28 cellular contexts compared by ENCODE assay signal in genomic region chr6:49082611-49083010, GRCh38.
"Had no signal": no experiment of that assay in that cellular context is flagged by ENCODE, and none has a peak within 500 bp of the region (broad histone marks: within the 10 kb centered on the region; RNA-seq: fewer than 3 reads in every experiment).

No MANE protein-coding gene starts in this region.

- H3K4me1 Mint-ChIP-seq: activated CD4-positive, alpha-beta T cell treated with anti-CD3 and anti-CD28 coated beads for 36 hours; activated naive CD4-positive, alpha-beta T cell treated with anti-CD3 and anti-CD28 coated beads, Interleukin-2, amount 10 ng/mL, durations not matched to agents 7 days and 5 days; activated naive CD8-positive, alpha-beta T cell treated with anti-CD3 and anti-CD28 coated beads for 36 hours; IgD-negative memory B cell; T-cell had no signal

- DNase-seq: activated CD4-positive, alpha-beta T cell treated with anti-CD3 and anti-CD28 coated beads for 36 hours; activated CD4-positive, alpha-beta T cell treated with anti-CD3 and anti-CD28 coated beads, Interleukin-2, amount 50 U/mL, for 1 hour; activated CD8-positive, alpha-beta memory T cell treated with anti-CD3 and anti-CD28 coated beads, Interleukin-2, amount 50 U/mL, for 4 hours; activated CD8-positive, alpha-beta T cell treated with anti-CD3 and anti-CD28 coated beads for 36 hours; activated gamma-delta T cell treated with Interleukin-2 at 50 U/mL for 16 hours; activated naive CD4-positive, alpha-beta T cell treated with anti-CD3 and anti-CD28 coated beads, Interleukin-2, amount 10 ng/mL, durations not matched to agents 7 days and 5 days; activated naive CD8-positive, alpha-beta T cell treated with anti-CD3 and anti-CD28 coated beads for 36 hours; activated T-cell treated with anti-CD3 and anti-CD28 coated beads, Interleukin-2, amount 50 U/mL, for 72 hours; caudate nucleus; KG1; MG63; MV-4-11; NCI-H1092 treated with DMSO at 0.1 percent for 48 hours; NCI-H1417 treated with DMSO at 0.1 percent for 48 hours; NCI-H1694; NCI-H2029; NCI-H2107; NCI-H345; NCI-H510A treated with DMSO at 0.1 percent for 48 hours; NCI-H69; NK-92 treated with Interleukin-12 subunit alpha and Interleukin-12 subunit beta, amount 100 ng/mL, for 24 hours; SIG-M5; T-cell; T-helper 2 cell; T1000; WERI-Rb-1 had no signal

- H3K4me3 ChIP-seq: MG63 had no signal

- ATAC-seq: activated CD4-positive, alpha-beta T cell treated with anti-CD3 and anti-CD28 coated beads for 36 hours; activated CD8-positive, alpha-beta T cell treated with anti-CD3 and anti-CD28 coated beads for 36 hours; activated T-cell treated with anti-CD3 and anti-CD28 coated beads, Interleukin-2, amount 50 U/mL, for 72 hours; T-cell had no signal

- H3K27ac Mint-ChIP-seq: activated CD4-positive, alpha-beta T cell treated with anti-CD3 and anti-CD28 coated beads for 36 hours; activated CD8-positive, alpha-beta T cell treated with anti-CD3 and anti-CD28 coated beads for 36 hours; activated naive CD4-positive, alpha-beta T cell treated with anti-CD3 and anti-CD28 coated beads, Interleukin-2, amount 10 ng/mL, durations not matched to agents 7 days and 5 days; activated naive CD8-positive, alpha-beta T cell treated with anti-CD3 and anti-CD28 coated beads for 36 hours; activated T-cell treated with anti-CD3 and anti-CD28 coated beads, Interleukin-2, amount 50 U/mL, for 72 hours; activated T-helper 2 cell treated with anti-CD3 and anti-CD28 coated beads, Interferon-gamma antibody, Interleukin-2, Interleukin-4, amounts not matched to agents 10 μg/mL and 5 μg/mL and 100 μg/mL, durations not matched to agents 14 hours and 24 hours and 36 hours; IgD-negative memory B cell; T-cell had no signal

- H3K36me3 Mint-ChIP-seq: activated naive CD4-positive, alpha-beta T cell treated with anti-CD3 and anti-CD28 coated beads, Interleukin-2, amount 10 ng/mL, durations not matched to agents 7 days and 5 days; activated naive CD8-positive, alpha-beta T cell treated with anti-CD3 and anti-CD28 coated beads for 36 hours; IgD-negative memory B cell; T-cell had no signal

- H3K27me3 Mint-ChIP-seq: activated CD4-positive, alpha-beta T cell treated with anti-CD3 and anti-CD28 coated beads for 36 hours; activated CD8-positive, alpha-beta T cell treated with anti-CD3 and anti-CD28 coated beads for 36 hours; activated naive CD4-positive, alpha-beta T cell treated with anti-CD3 and anti-CD28 coated beads, Interleukin-2, amount 10 ng/mL, durations not matched to agents 7 days and 5 days; activated naive CD8-positive, alpha-beta T cell treated with anti-CD3 and anti-CD28 coated beads for 36 hours; IgD-negative memory B cell; T-cell had no signal

- H3K9me3 ChIP-seq: MG63 had no signal

- H3K27me3 ChIP-seq: MG63 had no signal

- H3K36me3 ChIP-seq: MG63, WERI-Rb-1 had no signal

- H3K4me3 Mint-ChIP-seq: activated CD4-positive, alpha-beta T cell treated with anti-CD3 and anti-CD28 coated beads for 36 hours; activated CD8-positive, alpha-beta T cell treated with anti-CD3 and anti-CD28 coated beads for 36 hours; activated naive CD4-positive, alpha-beta T cell treated with anti-CD3 and anti-CD28 coated beads, Interleukin-2, amount 10 ng/mL, durations not matched to agents 7 days and 5 days; activated naive CD8-positive, alpha-beta T cell treated with anti-CD3 and anti-CD28 coated beads for 36 hours; activated T-cell treated with anti-CD3 and anti-CD28 coated beads, Interleukin-2, amount 50 U/mL, for 72 hours; IgD-negative memory B cell; T-cell had no signal

- H3K9me3 Mint-ChIP-seq: activated naive CD4-positive, alpha-beta T cell treated with anti-CD3 and anti-CD28 coated beads, Interleukin-2, amount 10 ng/mL, durations not matched to agents 7 days and 5 days had no signal

- H3K27ac ChIP-seq: WERI-Rb-1 had no signal
